In the genomic region with DNA sequence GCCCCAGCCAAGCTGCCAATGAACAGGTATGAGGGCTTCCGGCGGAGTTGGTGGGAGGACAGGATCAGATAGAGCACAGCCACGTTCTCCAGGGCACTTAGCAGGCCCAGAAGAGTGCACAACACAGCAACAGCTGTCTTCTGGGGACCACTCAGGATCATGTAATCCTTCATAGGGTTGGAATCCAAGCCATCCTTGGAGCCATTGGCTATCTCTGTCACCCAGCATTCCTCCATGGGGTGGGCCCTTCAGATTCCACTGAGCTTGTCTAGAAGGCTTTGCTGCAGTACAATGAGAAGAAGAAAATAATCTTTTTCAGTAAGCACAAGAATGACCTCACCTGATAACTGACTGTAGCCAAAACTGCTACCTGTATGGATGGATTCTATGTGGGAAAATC, we compare ENCODE assay signal across 31 cellular contexts. TPM values are rescaled to one million over a fixed set of nuclear protein-coding genes. Genes with fewer than 3 reads are reported as not detected.
"Had no signal": no experiment of that assay in that cellular context is flagged by ENCODE, and none has a peak within 500 bp of the region (broad histone marks: within the 10 kb centered on the region; RNA-seq: fewer than 3 reads in every experiment).

No MANE protein-coding gene starts in this region.

- DNase-seq: caudate nucleus; cerebellar nuclear complex; effector CD8-positive, alpha-beta T cell; endodermal cell; foreskin fibroblast; gastrocnemius medialis; heart left ventricle; kidney; mesenchymal stem cell; midbrain; natural killer cell; pancreas; retina; right lobe of liver; stimulated activated CD4-positive, alpha-beta T cell treated with anti-CD3 and anti-CD28 coated beads, Interleukin-12 subunit alpha, Interleukin-12 subunit beta, amount 100 ng/mL, for 4 hours; stimulated activated CD4-positive, alpha-beta T cell treated with anti-CD3 and anti-CD28 coated beads, Interleukin-1b, Interleukin-23, amount 100 ng/mL, for 48 hours; stimulated activated CD4-positive, alpha-beta T cell treated with anti-CD3 and anti-CD28 coated beads, Interleukin-4, amount 100 ng/mL, for 1 hour; transverse colon had no signal

- H2AFZ ChIP-seq: hepatocyte had no signal

- H3K9me3 ChIP-seq: pancreas had no signal

- H3K27me3 Mint-ChIP-seq: stimulated activated naive CD8-positive, alpha-beta T cell treated with anti-CD3 and anti-CD28 coated beads, Interleukin-15, Interleukin-2, amounts not matched to agents 100 ng/mL and 50 ng/mL, for 24 hours had no signal

- H3K36me3 ChIP-seq: gastrocnemius medialis, heart left ventricle, neutrophil, pancreas, right lobe of liver, thoracic aorta, transverse colon had no signal

- FAIRE-seq: kidney, pancreas had no signal

- H3K27me3 ChIP-seq: hepatocyte, neutrophil, pancreas, right lobe of liver, transverse colon had no signal

- H3K4me3 ChIP-seq: gastrocnemius medialis, heart left ventricle, hepatocyte, pancreas, right lobe of liver, smooth muscle cell, thoracic aorta, transverse colon had no signal

- H3K4me1 Mint-ChIP-seq: endodermal cell; natural killer cell; stimulated activated effector memory CD8-positive, alpha-beta T cell treated with anti-CD3 and anti-CD28 coated beads, Interleukin-12 subunit alpha, Interleukin-12 subunit beta, amount 100 ng/mL, for 72 hours had no signal

- H3K4me1 ChIP-seq: gastrocnemius medialis, heart left ventricle, pancreas, right lobe of liver, transverse colon had no signal

- H3K4me2 ChIP-seq: hepatocyte, smooth muscle cell had no signal

- H3K27ac ChIP-seq: epithelial cell of prostate, gastrocnemius medialis, heart left ventricle, hepatocyte, neutrophil, pancreas, right lobe of liver, thoracic aorta, transverse colon had no signal

- H3K4me3 Mint-ChIP-seq: endodermal cell; natural killer cell; stimulated activated effector memory CD8-positive, alpha-beta T cell treated with anti-CD3 and anti-CD28 coated beads, Interleukin-12 subunit alpha, Interleukin-12 subunit beta, amount 100 ng/mL, for 72 hours; stimulated activated naive CD8-positive, alpha-beta T cell treated with anti-CD3 and anti-CD28 coated beads, Interleukin-15, Interleukin-2, amounts not matched to agents 100 ng/mL and 50 ng/mL, for 24 hours had no signal

- H3K27ac Mint-ChIP-seq: endodermal cell; natural killer cell; stimulated activated naive CD8-positive, alpha-beta T cell treated with anti-CD3 and anti-CD28 coated beads, Interleukin-15, Interleukin-2, amounts not matched to agents 100 ng/mL and 50 ng/mL, for 24 hours had no signal

- ATAC-seq: esophagus mucosa; gastrocnemius medialis; heart left ventricle; left lobe of liver; natural killer cell; pancreas; right lobe of liver; stimulated activated effector memory CD8-positive, alpha-beta T cell treated with anti-CD3 and anti-CD28 coated beads, Interleukin-12 subunit alpha, Interleukin-12 subunit beta, amount 100 ng/mL, for 72 hours had no signal

RNA-seq across cellular contexts. Expression of a gene that starts 37.8 kb away (rescaled TPM):
- total RNA-seq: endodermal cell, gastrocnemius medialis, hepatocyte, left lobe of liver, lung microvascular endothelial cell, pancreas, pulmonary artery endothelial cell, smooth muscle cell had no signal
- polyA plus RNA-seq: hepatocyte, neural cell, pancreas, smooth muscle cell, urinary bladder had no signal
